ENCODE assay signal across 8 cellular contexts in genomic region chr6:1554241-1554880, GRCh38. TPM values are rescaled to one million over a fixed set of nuclear protein-coding genes. Genes with fewer than 3 reads are reported as not detected.
DNase-seq lines count a peak whose midpoint lies in the region; ATAC-seq and TF ChIP-seq lines count a peak whose summit lies in the region.

No MANE protein-coding gene starts in this region.

- no peaks in the 10 kb centered on the region for H3K9me2 ChIP-seq in OCI-LY7 (ENCODE audit: insufficient read depth, low read length)

- H2AFZ ChIP-seq in OCI-LY7 (ENCODE audit: low read length): no peak overlapping the region

- H3K79me2 ChIP-seq in OCI-LY7 (ENCODE audit: insufficient read depth, low read depth, low read length): no peaks in the 10 kb centered on the region

- intact Hi-C loops in sciatic nerve (cut with DNase I) (no loop called here), OCI-LY7 (cut with micrococcal nuclease; ENCODE audit: unreplicated experiment) (no loop called here)

- POLR2A ChIA-PET in OCI-LY7 (lab: Charles Lee): no interaction called here
- POLR2A ChIA-PET in GM10248 (lab: Yijun Ruan, JAX): no interaction called here

- no TSS peak for BruUV-seq in OCI-LY7 (replicated peaks; lab: Mats Ljungman, UMichigan)

- no peak overlapping the region for H3K27ac ChIP-seq in OCI-LY7 (ENCODE audit: low read depth, low read length, poor library complexity, severe bottlenecking)

- no peak overlapping the region for H3K4me3 ChIP-seq in OCI-LY7 (ENCODE audit: low read depth, low read length, poor library complexity, severe bottlenecking)

- ATAC-seq in GM18498 (IDR thresholded peaks at IDR 0.05; ENCODE audit: unreplicated experiment) (peak; percentile 64), esophagus mucosa (peak; percentile 9), sciatic nerve (peak; percentile 51), GM21360 (IDR thresholded peaks at IDR 0.05; ENCODE audit: unreplicated experiment) (no peak), GM19035 (IDR thresholded peaks at IDR 0.05; ENCODE audit: unreplicated experiment) (no peak)

- no peaks in the 10 kb centered on the region for H3K4me1 ChIP-seq in OCI-LY7 (ENCODE audit: insufficient read depth, low read length, poor library complexity, severe bottlenecking)

- H3K9me3 ChIP-seq in OCI-LY7 (ENCODE audit: low read length): no peaks in the 10 kb centered on the region

- no peaks in the 10 kb centered on the region for H4K20me1 ChIP-seq in OCI-LY7 (ENCODE audit: insufficient read depth, low read length)

- no peak for TF ChIP-seq CTCF in OCI-LY7 (conservative IDR thresholded peaks at IDR 0.05; ENCODE audit: low read length)
- TF ChIP-seq CTCF in GM10248 (IDR thresholded peaks at IDR 0.05; ENCODE audit: control extremely low read depth, extremely low read depth, low read depth, missing control alignments): no peak

- no peaks in the 10 kb centered on the region for H3K36me3 ChIP-seq in OCI-LY7 (ENCODE audit: insufficient read depth, low read length)

- peak; percentile 91 for DNase-seq in NCI-H82 treated with DMSO at 0.1 percent for 48 hours (lab: John Stamatoyannopoulos, UW; ENCODE audit: unreplicated experiment)
- DNase-seq in sciatic nerve (ENCODE audit: low spot score): no peak
- DNase-seq in OCI-LY7 (ENCODE audit: low spot score): no peak
- DNase-seq in GM10248 (ENCODE audit: extremely low spot score): no peak

- no peak overlapping the region for H3K4me2 ChIP-seq in OCI-LY7 (ENCODE audit: low read length)

- CTCF ChIA-PET in OCI-LY7 (lab: Charles Lee; ENCODE audit: unreplicated experiment) (no interaction called here), GM10248 (lab: Yijun Ruan, JAX) (interaction anchor here (1.0 to 1.5 kb wide), 3 partner anchors 8 to 27 kb away, joined by 3 to 4 read pairs (median 3); no protein-coding TSS in a partner anchor)

RNA-seq across cellular contexts. Expression of gene FOXC1, which starts 55.4 kb away (rescaled TPM):
- 6.5 TPM for total RNA-seq in esophagus mucosa
- total RNA-seq in sciatic nerve: 61.8 TPM
- not detected in 2 replicates for total RNA-seq in OCI-LY7 (2014; rRNA removed; shearing (Covaris generic))
- total RNA-seq in OCI-LY7 (2022): not detected in 2 replicates

Comparison
In these comparisons a context has a peak if more than half of its experiments do, and no peak if none do; other contexts are left out.
1. ATAC-seq: peak in GM18498 (single experiment), esophagus mucosa (single experiment) and sciatic nerve (single experiment); none in GM21360 (single experiment) and GM19035 (single experiment).